In genomic region chr5:76601470-76601869, GRCh38 we compare ENCODE assay signal across 8 cellular contexts. TPM values are rescaled to one million over a fixed set of nuclear protein-coding genes. Genes with fewer than 3 reads are reported as not detected.
DNase-seq lines count a peak whose midpoint lies in the region; ATAC-seq and TF ChIP-seq lines count a peak whose summit lies in the region.

No MANE protein-coding gene starts in this region.

- H4K8ac ChIP-seq in H9 (replicated peaks; ENCODE audit: insufficient read length, low read depth, low read length) = no peak overlapping the region

- H3K4me1 ChIP-seq in H9 (ENCODE audit: insufficient read depth, low read length) (no peaks in the 10 kb centered on the region), thoracic aorta (ENCODE audit: control insufficient read depth in 1 of 2, low read depth in 2 of 2) (no peaks in the 10 kb centered on the region)

- H3K4me3 Mint-ChIP-seq in H9 = no peak overlapping the region

- no peaks in the 10 kb centered on the region for H3K4me1 Mint-ChIP-seq in H9

- H2BK120ac ChIP-seq in H9 (ENCODE audit: low read depth, low read length, poor library complexity, severe bottlenecking) = no peak overlapping the region

- no peak overlapping the region for H3K14ac ChIP-seq in H9 (ENCODE audit: insufficient read depth, low read length)

- no peak overlapping the region for H3K27ac Mint-ChIP-seq in H9

- H3T11ph ChIP-seq in H9 (ENCODE audit: low read length) = no peak overlapping the region

- H4K20me1 ChIP-seq in H9 (ENCODE audit: control insufficient read depth, insufficient read depth, insufficient read length) = no peaks in the 10 kb centered on the region

- H2BK20ac ChIP-seq in H9 (ENCODE audit: low read depth, low read length, poor library complexity, severe bottlenecking) = no peak overlapping the region

- no peaks in the 10 kb centered on the region for H3K79me1 ChIP-seq in H9 (ENCODE audit: insufficient read depth, low read depth, low read length, poor library complexity, severe bottlenecking)

- peaks cover 0 to 7% (median 5%) of the 10 kb centered on the region in 3 experiments; a peak in 3 of 7 replicates for H3K36me3 Mint-ChIP-seq in H9 (ENCODE audit: insufficient read depth in 1 of 3, low read depth in 3 of 3)

- H2AK5ac ChIP-seq in H9 (ENCODE audit: insufficient read length, low read length) = no peak overlapping the region

- H2BK15ac ChIP-seq in H9 (ENCODE audit: low read depth, low read length) = no peak overlapping the region

- no peaks in the 10 kb centered on the region for H3K23me2 ChIP-seq in H9 (ENCODE audit: insufficient read length, low read depth, low read length, poor library complexity, severe bottlenecking)

- no peak overlapping the region for H3K27ac ChIP-seq in H9 (ENCODE audit: insufficient read length, low read depth, low read length)
- H3K27ac ChIP-seq in thoracic aorta = no peak overlapping the region

- DNase-seq in DMS153 (lab: John Stamatoyannopoulos, UW) = peak; percentile 2
- peak; percentile 31 for DNase-seq in H9
- DNase-seq in NOMO-1 treated with DMSO at 0.1 percent for 48 hours (lab: John Stamatoyannopoulos, UW; ENCODE audit: unreplicated experiment) = peak; percentile 58
- peak; percentile 75 for DNase-seq in cerebellar cortex (ENCODE audit: low spot score)
- no peak for DNase-seq in left colon
- no peak for DNase-seq in thoracic aorta (ENCODE audit: low spot score)

- H3K9ac ChIP-seq in H9 (ENCODE audit: extremely low read depth, insufficient read length, low read length) = no peak overlapping the region

- H3K27me3 Mint-ChIP-seq in H9 (ENCODE audit: low read depth) = no peaks in the 10 kb centered on the region

- peak; percentile 69 for ATAC-seq in left colon
- ATAC-seq in thoracic aorta (ENCODE audit: insufficient number of reproducible peaks, low FRiP score, low read depth) = peak; percentile 63
- ATAC-seq in GM21390 (IDR thresholded peaks at IDR 0.05; ENCODE audit: unreplicated experiment) = no peak
- no peak for ATAC-seq in GM18873 (IDR thresholded peaks at IDR 0.05; ENCODE audit: low FRiP score, unreplicated experiment)

- H2BK5ac ChIP-seq in H9 (ENCODE audit: insufficient read length, low read length) = no peak overlapping the region

- H3K4ac ChIP-seq in H9 (ENCODE audit: low read depth, low read length) = no peak overlapping the region

- no peaks in the 10 kb centered on the region for H3K36me3 ChIP-seq in thoracic aorta

- WGBS in H9 (ENCODE audit: extremely low coverage, insufficient read length, low lambda C conversion rate) = no CpG with 5 or more reads among the region's 3 CpGs

- no peaks in the 10 kb centered on the region for H3K9me3 Mint-ChIP-seq in H9

- H3K23ac ChIP-seq in H9 (ENCODE audit: insufficient read length, low read depth, low read length) = no peak overlapping the region

- no peak overlapping the region for H3K4me3 ChIP-seq in thoracic aorta

- H3K27me3 ChIP-seq in H9 (ENCODE audit: insufficient read depth, low read length) (no peaks in the 10 kb centered on the region), thoracic aorta (replicated peaks; ENCODE audit: insufficient read depth) (no peaks in the 10 kb centered on the region)

- no peaks in the 10 kb centered on the region for H3K79me2 ChIP-seq in H9 (ENCODE audit: insufficient read depth, low read length)

- intact Hi-C loops in left colon (cut with DNase I, micrococcal nuclease) = loop anchor here in 1 of 2 donors (10.0 kb wide), 1 partner anchor 173 kb away; no protein-coding TSS in a partner anchor

- H4K5ac ChIP-seq in H9 (ENCODE audit: insufficient read length, low read depth, low read length) = no peak overlapping the region

- no peak overlapping the region for H2BK12ac ChIP-seq in H9 (ENCODE audit: insufficient read length, low read depth, low read length)

- no peak overlapping the region for H3K56ac ChIP-seq in H9 (ENCODE audit: insufficient read length, low read depth, low read length)

- H3K9me3 ChIP-seq in H9 (ENCODE audit: control insufficient read depth, low read depth, low read length) (no peaks in the 10 kb centered on the region), thoracic aorta (no peaks in the 10 kb centered on the region)

- TF ChIP-seq CTCF in H9 (conservative IDR thresholded peaks at IDR 0.05) (peak; percentile 81), thoracic aorta (IDR thresholded peaks at IDR 0.05) (peak; percentile 75)

- H3K18ac ChIP-seq in H9 (ENCODE audit: insufficient read length, low read depth, low read length) = no peak overlapping the region

- no peak overlapping the region for H3K4me2 ChIP-seq in H9 (ENCODE audit: insufficient read depth, insufficient read length, low read length)

- H4K91ac ChIP-seq in H9 (ENCODE audit: insufficient read length, low read depth, low read length) = no peak overlapping the region

- no peak overlapping the region for H2AFZ ChIP-seq in H9 (ENCODE audit: low read length)

RNA-seq across cellular contexts. Expression of gene F2RL2, which starts 21.7 kb away (rescaled TPM):
- 0.09 TPM in 1 of 2 replicates, not detected in the other for total RNA-seq in H9 (2021)
- total RNA-seq in left colon = under 1 TPM; 0.31 to 0.84 TPM
- total RNA-seq in thoracic aorta = 10 to 100 TPM in 1 of 2 donors, 1 to 10 TPM in 1; 2.7 to 13.7 TPM

Comparison
In these comparisons a context has a peak if more than half of its experiments do, and no peak if none do; other contexts are left out.
1. DNase-seq: peak in DMS153 (single experiment), H9 (single experiment), NOMO-1 treated with DMSO at 0.1 percent for 48 hours (single experiment) and cerebellar cortex (single experiment); none in left colon (0 of 2) and thoracic aorta (single experiment).
2. ATAC-seq: peak in left colon (single experiment) and thoracic aorta (single experiment); none in GM21390 (single experiment) and GM18873 (single experiment).